ENCODE assay signal across 9 cellular contexts in the genomic region with DNA sequence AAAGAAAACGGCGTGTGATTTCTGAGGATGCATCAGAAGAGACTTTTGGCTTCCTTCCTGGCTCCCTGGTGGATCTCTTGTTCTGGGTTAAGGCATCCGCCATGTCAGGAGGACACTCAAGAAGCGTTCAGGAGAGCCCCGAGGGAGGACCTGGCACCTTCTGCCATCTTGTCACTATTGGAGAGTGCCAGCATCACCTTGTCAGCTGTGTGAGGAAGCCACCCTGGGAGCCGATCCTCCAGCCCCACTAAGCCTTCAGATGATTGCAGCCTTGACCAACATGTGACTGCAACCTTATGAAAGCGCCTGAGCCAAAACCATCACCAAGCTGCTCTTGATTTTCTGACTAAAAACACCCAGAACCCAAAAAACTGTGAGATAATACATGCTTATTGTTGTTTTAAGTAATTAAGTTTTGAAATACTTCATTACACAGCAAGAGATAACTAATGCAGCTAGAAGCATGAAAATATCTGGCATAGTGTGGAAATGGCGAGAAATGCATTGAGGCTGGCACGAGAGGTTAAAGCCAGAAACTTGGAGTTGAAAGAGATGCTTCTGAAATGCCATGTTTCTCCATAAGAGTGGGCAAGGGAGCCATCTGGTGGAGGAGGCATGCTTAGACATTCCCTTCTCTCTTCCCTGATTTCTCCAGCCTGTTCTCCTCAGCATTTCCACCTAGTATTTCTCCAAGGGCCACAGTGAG. TPM values are rescaled to one million over a fixed set of nuclear protein-coding genes. Genes with fewer than 3 reads are reported as not detected.
DNase-seq lines count a peak whose midpoint lies in the region; TF ChIP-seq lines count a peak whose summit lies in the region.
"Had no signal": no experiment of that assay in that cellular context is flagged by ENCODE, and none has a peak within 500 bp of the region (broad histone marks: within the 10 kb centered on the region; RNA-seq: fewer than 3 reads in every experiment).

No MANE protein-coding gene starts in this region.

- TF ChIP-seq POLR2A in Peyer's patch (IDR thresholded peaks at IDR 0.05), result no peak

- no peak overlapping the region for H3K9ac ChIP-seq in parathyroid adenoma

- H3K9me3 ChIP-seq in Peyer's patch, result no peaks in the 10 kb centered on the region
- no peaks in the 10 kb centered on the region for H3K9me3 ChIP-seq in parathyroid adenoma (ENCODE audit: control insufficient read depth, low read length)

- H3K4me1 ChIP-seq in Peyer's patch (peaks cover 0 to 5% (median 0%) of the 10 kb centered on the region in 4 donors), parathyroid adenoma (no peaks in the 10 kb centered on the region)

- no peak overlapping the region for H2AFZ ChIP-seq in parathyroid adenoma

- H3K27me3 ChIP-seq in Peyer's patch, result no peaks in the 10 kb centered on the region
- no peaks in the 10 kb centered on the region for H3K27me3 ChIP-seq in parathyroid adenoma (ENCODE audit: control insufficient read depth, insufficient read depth, low read length)

- no peak overlapping the region for H3K4me2 ChIP-seq in parathyroid adenoma (ENCODE audit: low read length)

- DNase-seq in DMS153 (lab: John Stamatoyannopoulos, UW) (peak; percentile 54), Peyer's patch (peak in 2 of 3 donors; percentile 54 to 86), globus pallidus (ENCODE audit: low spot score) (peak; percentile 80), 8988T (no peak), KG1 (lab: John Stamatoyannopoulos, UW) (no peak)
- DNase-seq in Jurkat, Clone E6-1 (ENCODE audit: low read depth, low spot score), result peak; percentile 47
- peak; percentile 18 for DNase-seq in activated effector memory CD4-positive, alpha-beta T cell treated with Interleukin-2 at 50 U/mL for 16 hours

- H3K36me3 ChIP-seq in Peyer's patch, result no peaks in the 10 kb centered on the region
- H3K36me3 ChIP-seq in parathyroid adenoma (ENCODE audit: control insufficient read depth, insufficient read depth, low read length), result no peaks in the 10 kb centered on the region

- H3K79me2 ChIP-seq in parathyroid adenoma, result no peaks in the 10 kb centered on the region

- H3K27ac ChIP-seq in Peyer's patch, result no peak overlapping the region
- no peak overlapping the region for H3K27ac ChIP-seq in parathyroid adenoma

- peak; percentile 36 to 98 (median 88) for TF ChIP-seq CTCF in Peyer's patch (IDR thresholded peaks at IDR 0.05)
- peak; percentile 89 for TF ChIP-seq CTCF in parathyroid adenoma (IDR thresholded peaks at IDR 0.05)

- no peak overlapping the region for H3K4me3 ChIP-seq in Jurkat, Clone E6-1 (ENCODE audit: low read length)
- H3K4me3 ChIP-seq in Peyer's patch (no peak overlapping the region), parathyroid adenoma (ENCODE audit: low read depth, low read length) (no peak overlapping the region)

RNA-seq across cellular contexts. Expression of a gene that starts 5.4 kb away (rescaled TPM):
- polyA plus RNA-seq in Jurkat, Clone E6-1 (2012; ENCODE audit: insufficient read depth, insufficient read length), result 21.7 TPM
- 100 to 1,000 TPM in 1 of 4 donors, 10 to 100 TPM in 3; 61.1 to 121 (median 89.3) TPM for total RNA-seq in Peyer's patch

RNA-seq across cellular contexts. Expression of a gene that starts 18.0 kb away (rescaled TPM):
- 15.1 TPM for polyA plus RNA-seq in Jurkat, Clone E6-1 (2012; ENCODE audit: insufficient read depth, insufficient read length)
- 10 to 100 TPM in 1 of 4 donors, 1 to 10 TPM in 3; 3.5 to 10.3 (median 7.1) TPM for total RNA-seq in Peyer's patch

RNA-seq across cellular contexts. Expression of a gene that starts 40.3 kb away (rescaled TPM):
- 2.2 TPM for polyA plus RNA-seq in Jurkat, Clone E6-1 (2012; ENCODE audit: insufficient read depth, insufficient read length)
- total RNA-seq in Peyer's patch, result 10 to 100 TPM in 3 of 4 donors, not detected in 1; 18.0 to 67.3 (median 48.9) TPM
- total RNA-seq: T-helper 1 cell treated with Interleukin-12 subunit alpha and Interleukin-12 subunit beta and Interleukin-4 antibody, amounts not matched to agents 30 ng/mL and 1 ng/mL, for 36 hours had no signal

RNA-seq across cellular contexts. Expression of a gene that starts 44.5 kb away (rescaled TPM):
- 5.4 TPM for polyA plus RNA-seq in Jurkat, Clone E6-1 (2012; ENCODE audit: insufficient read depth, insufficient read length)
- 10 to 100 TPM; 15.7 to 66.5 (median 47.4) TPM for total RNA-seq in Peyer's patch

Comparison
In these comparisons a context has a peak if more than half of its experiments do, and no peak if none do; other contexts are left out.
1. DNase-seq: peak in DMS153 (single experiment), Jurkat, Clone E6-1 (single experiment), Peyer's patch (2 of 3), activated effector memory CD4-positive, alpha-beta T cell treated with Interleukin-2 at 50 U/mL for 16 hours (single experiment) and globus pallidus (single experiment); none in 8988T (single experiment) and KG1 (single experiment).